Comparison of ENCODE assay signal across 9 cellular contexts in genomic region chr10:112842832-112843360, GRCh38.
DNase-seq lines count a peak whose midpoint lies in the region; ATAC-seq and TF ChIP-seq lines count a peak whose summit lies in the region.
"Had no signal": no experiment of that assay in that cellular context is flagged by ENCODE, and none has a peak within 500 bp of the region (broad histone marks: within the 10 kb centered on the region; RNA-seq: fewer than 3 reads in every experiment).

No MANE protein-coding gene starts in this region.

- H3K4me2 ChIP-seq in GM23338 (no peak overlapping the region), mesenchymal stem cell (ENCODE audit: low read length, poor library complexity, severe bottlenecking) (no peak overlapping the region)

- H3K9me3 Mint-ChIP-seq in GM23338, result peaks cover 32% of the 10 kb centered on the region
- H3K9me3 Mint-ChIP-seq in stimulated activated naive CD8-positive, alpha-beta T cell treated with anti-CD3 and anti-CD28 coated beads, Interleukin-15, amount 100 ng/mL, for 72 hours, result peaks cover 25 to 53% of the 10 kb centered on the region in 2 donors

- no peak overlapping the region for H2BK120ac ChIP-seq in mesenchymal stem cell (ENCODE audit: low read depth, low read length)

- no peak overlapping the region for H3K14ac ChIP-seq in mesenchymal stem cell (ENCODE audit: low read length in 2 of 2)

- no peak overlapping the region for H2BK12ac ChIP-seq in mesenchymal stem cell (ENCODE audit: low read length in 2 of 2)

- 47% methylated on average over 3 of the region's 3 CpGs for WGBS in mesenchymal stem cell

- no peaks in the 10 kb centered on the region for H3F3A ChIP-seq in GM23338 (replicated peaks; ENCODE audit: low read depth)

- H2BK15ac ChIP-seq in mesenchymal stem cell (ENCODE audit: low read depth, poor library complexity, severe bottlenecking), result no peak overlapping the region

- no peak overlapping the region for H3K4me3 Mint-ChIP-seq in GM23338
- H3K4me3 Mint-ChIP-seq in stimulated activated naive CD8-positive, alpha-beta T cell treated with anti-CD3 and anti-CD28 coated beads, Interleukin-15, amount 100 ng/mL, for 72 hours, result no peak overlapping the region

- H3K36me3 Mint-ChIP-seq in GM23338 (ENCODE audit: low read depth), result peaks cover 24% of the 10 kb centered on the region

- H3K79me2 ChIP-seq in GM23338 (replicated peaks; ENCODE audit: insufficient read depth), result no peaks in the 10 kb centered on the region

- H3K36me3 ChIP-seq in GM23338 (ENCODE audit: insufficient read depth) (peaks cover 10% of the 10 kb centered on the region; the same call in 1 of the 2 replicates), mesenchymal stem cell (ENCODE audit: control insufficient read depth in 1 of 2, insufficient read depth in 2 of 2, low read depth in 1 of 2, low read length in 2 of 2) (no peaks in the 10 kb centered on the region)
- H3K36me3 ChIP-seq: Peyer's patch had no signal

- H3K18ac ChIP-seq in mesenchymal stem cell (ENCODE audit: low read depth in 1 of 2, low read length in 2 of 2), result no peak overlapping the region

- no peak overlapping the region for H3K4me3 ChIP-seq in GM23338
- H3K4me3 ChIP-seq in mesenchymal stem cell (ENCODE audit: insufficient read depth in 1 of 2, low read depth in 1 of 2, low read length in 2 of 2), result no peak overlapping the region

- no peak overlapping the region for H2BK5ac ChIP-seq in mesenchymal stem cell (ENCODE audit: low read depth, low read length, poor library complexity, severe bottlenecking)

- no peak overlapping the region for H3K27ac Mint-ChIP-seq in GM23338
- H3K27ac Mint-ChIP-seq in stimulated activated naive CD8-positive, alpha-beta T cell treated with anti-CD3 and anti-CD28 coated beads, Interleukin-15, amount 100 ng/mL, for 72 hours, result no peak overlapping the region

- H3K27ac ChIP-seq in GM23338 (ENCODE audit: low read depth), result no peak overlapping the region
- no peak overlapping the region for H3K27ac ChIP-seq in mesenchymal stem cell (ENCODE audit: low read length, poor library complexity, severe bottlenecking)
- H3K27ac ChIP-seq: Peyer's patch had no signal

- DNase-seq in GM23338 (ENCODE audit: low spot score) (no peak), HT-29 (ENCODE audit: low spot score) (peak; percentile 70), mesenchymal stem cell (peak; percentile 77), T-helper 9 cell (no peak), NCI-H2081 (lab: John Stamatoyannopoulos, UW) (no peak)
- no peak for DNase-seq in stimulated activated naive CD8-positive, alpha-beta T cell treated with anti-CD3 and anti-CD28 coated beads, Interleukin-15, amount 100 ng/mL, for 72 hours
- DNase-seq in activated CD4-positive, alpha-beta T cell treated with anti-CD3 and anti-CD28 coated beads for 1 hour, result no peak

- H3K9me3 ChIP-seq in mesenchymal stem cell (ENCODE audit: control insufficient read depth, low read length), result peaks cover 12% of the 10 kb centered on the region

- H4K8ac ChIP-seq in mesenchymal stem cell (ENCODE audit: low read length), result no peak overlapping the region

- H3K27me3 ChIP-seq in GM23338 (ENCODE audit: insufficient read depth) (no peaks in the 10 kb centered on the region; the same call in 1 of the 2 replicates), mesenchymal stem cell (ENCODE audit: control insufficient read depth in 1 of 2, insufficient read depth in 1 of 2, low read length in 2 of 2) (peaks cover 0 to 8% of the 10 kb centered on the region in 2 experiments)
- H3K27me3 ChIP-seq: Peyer's patch had no signal

- no peak overlapping the region for H4K91ac ChIP-seq in mesenchymal stem cell (ENCODE audit: low read length)

- no peaks in the 10 kb centered on the region for H3K79me1 ChIP-seq in mesenchymal stem cell (replicated peaks; ENCODE audit: low read length, poor library complexity, severe bottlenecking)

- no peak overlapping the region for H3K23ac ChIP-seq in mesenchymal stem cell (ENCODE audit: low read length in 2 of 2)

- no peaks in the 10 kb centered on the region for H4K20me1 ChIP-seq in GM23338 (replicated peaks; ENCODE audit: insufficient read depth)

- no peak for TF ChIP-seq CTCF in GM23338 (conservative IDR thresholded peaks at IDR 0.05; ENCODE audit: low read depth in 2 of 2)

- no peak overlapping the region for H2AK5ac ChIP-seq in mesenchymal stem cell (ENCODE audit: low read length, severe bottlenecking)

- H3K4me1 ChIP-seq in GM23338 (ENCODE audit: insufficient read depth) (peaks cover 9% of the 10 kb centered on the region), mesenchymal stem cell (ENCODE audit: control insufficient read depth, insufficient read depth, low read depth, low read length) (peaks cover 6% of the 10 kb centered on the region)
- H3K4me1 ChIP-seq: Peyer's patch had no signal

- H2AFZ ChIP-seq in GM23338, result no peak overlapping the region
- H2AFZ ChIP-seq in mesenchymal stem cell (ENCODE audit: low read depth, low read length), result no peak overlapping the region

- peaks cover 5% of the 10 kb centered on the region; the same call in 1 of the 2 replicates for H3K9me2 ChIP-seq in GM23338 (ENCODE audit: insufficient read depth)

- peaks cover 16% of the 10 kb centered on the region for H3K4me1 Mint-ChIP-seq in GM23338
- H3K4me1 Mint-ChIP-seq in stimulated activated naive CD8-positive, alpha-beta T cell treated with anti-CD3 and anti-CD28 coated beads, Interleukin-15, amount 100 ng/mL, for 72 hours, result no peaks in the 10 kb centered on the region

- peaks cover 18% of the 10 kb centered on the region for H3K27me3 Mint-ChIP-seq in GM23338 (ENCODE audit: insufficient read depth, low read depth, poor library complexity)
- no peaks in the 10 kb centered on the region for H3K27me3 Mint-ChIP-seq in stimulated activated naive CD8-positive, alpha-beta T cell treated with anti-CD3 and anti-CD28 coated beads, Interleukin-15, amount 100 ng/mL, for 72 hours

- H3K9ac ChIP-seq in mesenchymal stem cell (ENCODE audit: low read length), result no peak overlapping the region

- peak overlapping the region in 1 of 2 experiments; percentile 24 for H3K4ac ChIP-seq in mesenchymal stem cell (ENCODE audit: low read depth in 1 of 2, low read length in 2 of 2)

- ATAC-seq in GM18867 (IDR thresholded peaks at IDR 0.05; ENCODE audit: unreplicated experiment) (peak; percentile 94), GM23338 (peak; percentile 23)
- ATAC-seq in stimulated activated naive CD8-positive, alpha-beta T cell treated with anti-CD3 and anti-CD28 coated beads, Interleukin-15, amount 100 ng/mL, for 72 hours, result no peak

TF ChIP-seq in GM23338, 12 proteins besides CTCF, POLR2A, EP300 and RAD21 (continues in another document):
- TF ChIP-seq EZH2phosphoT487 (IDR thresholded peaks at IDR 0.05; ENCODE audit: unreplicated experiment) (no peak), REST (IDR thresholded peaks at IDR 0.05; ENCODE audit: unreplicated experiment) (no peak), ZNF114 (CRISPR knock-in tag; IDR thresholded peaks at IDR 0.05) (no peak), ZNF331 (CRISPR knock-in tag; IDR thresholded peaks at IDR 0.05; ENCODE audit: low read depth) (no peak)

Comparison
In these comparisons a context has a peak if more than half of its experiments do, and no peak if none do; other contexts are left out.
1. DNase-seq: peak in HT-29 (single experiment) and mesenchymal stem cell (single experiment); none in GM23338 (single experiment), stimulated activated naive CD8-positive, alpha-beta T cell treated with anti-CD3 and anti-CD28 coated beads, Interleukin-15, amount 100 ng/mL, for 72 hours (0 of 2), T-helper 9 cell (single experiment), activated CD4-positive, alpha-beta T cell treated with anti-CD3 and anti-CD28 coated beads for 1 hour (single experiment) and NCI-H2081 (0 of 2).